Comparison of ENCODE assay signal across 1 cellular context in the genomic region with DNA sequence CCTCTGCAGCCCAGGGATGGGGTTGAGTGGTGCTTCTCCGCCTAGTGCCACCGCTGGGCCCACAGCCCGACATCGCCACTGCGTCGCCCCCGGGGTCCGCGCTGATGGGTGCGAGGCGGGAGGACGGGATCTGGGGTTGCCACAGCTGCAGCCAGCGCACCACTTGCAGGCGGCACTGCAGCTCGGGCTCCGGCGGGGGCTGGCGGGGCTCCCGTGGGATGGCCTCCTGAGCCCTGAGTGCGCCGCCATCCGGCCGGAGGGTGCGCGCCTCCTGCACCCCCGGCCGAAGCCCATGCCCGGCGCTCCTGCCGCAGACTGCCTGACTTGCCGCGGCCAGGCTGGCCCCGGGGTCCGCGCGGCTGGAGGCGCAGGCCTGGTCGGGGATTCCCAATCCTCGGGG.
TF ChIP-seq lines count a peak whose summit lies in the region.

No MANE protein-coding gene starts in this region.

TF ChIP-seq in neural cell, 6 proteins besides CTCF, POLR2A, EP300 and RAD21:
- peak; percentile 37 for TF ChIP-seq POLR2AphosphoS5 (IDR thresholded peaks at IDR 0.05)
